In the genomic region with DNA sequence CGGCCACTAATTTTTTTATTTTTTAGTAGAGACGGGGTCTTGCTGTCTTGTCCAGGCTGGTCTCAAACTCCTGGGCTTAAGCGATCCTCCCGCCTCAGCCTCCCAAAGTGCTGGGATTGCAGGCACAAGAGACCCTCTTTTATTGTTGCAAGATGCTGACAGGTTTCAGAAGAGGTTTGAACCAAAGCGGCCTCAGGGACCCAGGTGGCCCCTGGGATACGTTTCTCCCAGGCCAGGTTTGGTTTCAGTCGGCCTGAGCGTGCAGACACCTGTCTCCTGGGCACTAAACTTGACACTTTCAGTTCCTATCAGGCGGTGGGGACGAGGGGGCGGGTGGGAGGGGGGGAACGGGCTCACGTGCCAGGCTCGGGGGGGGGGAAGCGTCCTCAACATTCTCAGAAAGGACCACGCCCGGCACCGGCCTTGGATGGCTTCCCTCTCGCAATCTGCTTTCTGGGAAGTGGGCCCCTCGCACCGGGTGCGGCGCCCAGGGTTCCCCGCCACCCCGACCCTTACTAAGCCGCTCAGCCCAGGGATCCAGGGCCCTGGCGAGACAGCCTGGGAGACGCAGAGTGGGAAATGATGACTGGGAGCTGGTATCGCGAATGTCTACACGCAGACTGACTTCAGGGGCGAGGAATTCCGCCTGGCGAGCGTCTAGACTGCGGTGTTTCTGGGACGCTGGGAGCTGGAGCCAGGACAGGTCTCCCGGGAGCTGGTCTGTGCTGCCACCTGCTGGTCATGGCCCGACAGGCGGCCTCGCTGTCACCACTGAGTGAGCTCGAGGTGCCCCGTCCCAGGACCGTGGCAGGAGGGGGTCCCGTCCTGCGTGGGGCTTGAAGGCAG, we compare ENCODE assay signal across 8 cellular contexts.
DNase-seq lines count a peak whose midpoint lies in the region; TF ChIP-seq lines count a peak whose summit lies in the region.

No MANE protein-coding gene starts in this region.

- H3K27ac Mint-ChIP-seq in nephron, result peak overlapping the region in 1 of 3 experiments; percentile 59

- H3K9me3 Mint-ChIP-seq in nephron, result peaks cover 3% of the 10 kb centered on the region

- peaks cover 50% of the 10 kb centered on the region for H3K27me3 Mint-ChIP-seq in nephron (ENCODE audit: low read depth)

- H3K4me3 ChIP-seq in HL-60 (replicated peaks; ENCODE audit: insufficient read depth, low read length), result peak overlapping the region; percentile 36

- H3K4me3 Mint-ChIP-seq in nephron, result peak overlapping the region; percentile 73 to 74 (median 74)

- peak; percentile 60 to 81 for DNase-seq in HL-60 (ENCODE audit: low read depth in 1 of 2, low spot score in 1 of 2)
- DNase-seq in activated T-helper 1 cell treated with anti-CD3 and anti-CD28 coated beads, Interleukin-2, amount 50 U/mL, for 16 hours (ENCODE audit: low read depth in 1 of 2, low spot score in 1 of 2), result peak; percentile 80 to 83
- peak; percentile 91 for DNase-seq in fibroblast of peridontal ligament (ENCODE audit: extremely low read depth)
- peak; percentile 63 to 87 (median 81) for DNase-seq in stimulated activated naive CD4-positive, alpha-beta T cell (lab: John Stamatoyannopoulos, UW)

- H3K27me3 ChIP-seq in HL-60 (ENCODE audit: insufficient read depth, poor library complexity, severe bottlenecking), result peaks cover 2% of the 10 kb centered on the region

- TF ChIP-seq CTCF in 22Rv1 (IDR thresholded peaks at IDR 0.05) (peak; percentile 93), GM12874 (IDR thresholded peaks at IDR 0.05; ENCODE audit: insufficient read depth, low read depth, low read length) (peak; percentile 98), HL-60 (IDR thresholded peaks at IDR 0.05; ENCODE audit: insufficient read depth, low read length) (peak; percentile 83), nephron (IDR thresholded peaks at IDR 0.05; ENCODE audit: unreplicated experiment in 3 of 3) (peak; percentile 91 to 98 (median 97))

- no peaks in the 10 kb centered on the region for H3K36me3 Mint-ChIP-seq in nephron (ENCODE audit: low read depth)

- peaks cover 17% of the 10 kb centered on the region for H3K4me1 Mint-ChIP-seq in nephron

- H3K27ac ChIP-seq in 22Rv1 (0 out of 2 replicates have a peak overlapping the region, but pooled peaks have one; percentile 31), HL-60 (replicated peaks) (0 out of 2 replicates have a peak overlapping the region, but pooled peaks have one; percentile 22)

TF ChIP-seq in PFSK-1, 5 proteins besides CTCF, POLR2A, EP300 and RAD21:
- TF ChIP-seq FOXP2 (optimal IDR thresholded peaks at IDR 0.05; ENCODE audit: borderline replicate concordance, extremely low read depth, extremely low read length, insufficient read depth), result peak; percentile 91
- no peak for TF ChIP-seq POLR2AphosphoS5 (IDR thresholded peaks at IDR 0.05; ENCODE audit: low read depth, low read length)
- TF ChIP-seq TAF1 (IDR thresholded peaks at IDR 0.05; ENCODE audit: borderline replicate concordance, insufficient read depth, low read length), result no peak
- TF ChIP-seq, protein P1, sequence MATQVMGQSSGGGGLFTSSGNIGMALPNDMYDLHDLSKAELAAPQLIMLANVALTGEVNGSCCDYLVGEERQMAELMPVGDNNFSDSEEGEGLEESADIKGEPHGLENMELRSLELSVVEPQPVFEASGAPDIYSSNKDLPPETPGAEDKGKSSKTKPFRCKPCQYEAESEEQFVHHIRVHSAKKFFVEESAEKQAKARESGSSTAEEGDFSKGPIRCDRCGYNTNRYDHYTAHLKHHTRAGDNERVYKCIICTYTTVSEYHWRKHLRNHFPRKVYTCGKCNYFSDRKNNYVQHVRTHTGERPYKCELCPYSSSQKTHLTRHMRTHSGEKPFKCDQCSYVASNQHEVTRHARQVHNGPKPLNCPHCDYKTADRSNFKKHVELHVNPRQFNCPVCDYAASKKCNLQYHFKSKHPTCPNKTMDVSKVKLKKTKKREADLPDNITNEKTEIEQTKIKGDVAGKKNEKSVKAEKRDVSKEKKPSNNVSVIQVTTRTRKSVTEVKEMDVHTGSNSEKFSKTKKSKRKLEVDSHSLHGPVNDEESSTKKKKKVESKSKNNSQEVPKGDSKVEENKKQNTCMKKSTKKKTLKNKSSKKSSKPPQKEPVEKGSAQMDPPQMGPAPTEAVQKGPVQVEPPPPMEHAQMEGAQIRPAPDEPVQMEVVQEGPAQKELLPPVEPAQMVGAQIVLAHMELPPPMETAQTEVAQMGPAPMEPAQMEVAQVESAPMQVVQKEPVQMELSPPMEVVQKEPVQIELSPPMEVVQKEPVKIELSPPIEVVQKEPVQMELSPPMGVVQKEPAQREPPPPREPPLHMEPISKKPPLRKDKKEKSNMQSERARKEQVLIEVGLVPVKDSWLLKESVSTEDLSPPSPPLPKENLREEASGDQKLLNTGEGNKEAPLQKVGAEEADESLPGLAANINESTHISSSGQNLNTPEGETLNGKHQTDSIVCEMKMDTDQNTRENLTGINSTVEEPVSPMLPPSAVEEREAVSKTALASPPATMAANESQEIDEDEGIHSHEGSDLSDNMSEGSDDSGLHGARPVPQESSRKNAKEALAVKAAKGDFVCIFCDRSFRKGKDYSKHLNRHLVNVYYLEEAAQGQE (IDR thresholded peaks at IDR 0.05; ENCODE audit: insufficient read depth in 1 of 2, low read depth in 2 of 2, low read length in 2 of 2), result 0 out of 4 replicates have a peak, but pooled peaks of 1 of the 2 experiments have one; percentile 8
- TF ChIP-seq SIN3A (IDR thresholded peaks at IDR 0.05; ENCODE audit: borderline replicate concordance, insufficient read depth, low read length), result no peak
TF ChIP-seq in PFSK-1: peak in this region for 2.

Comparison
In these comparisons a context has a peak if more than half of its experiments do, and no peak if none do; other contexts are left out.
1. Peak in every context shown above with its lines: DNase-seq, H3K4me3 ChIP-seq and H3K27ac ChIP-seq.